ENCODE assay signal across 8 cellular contexts in the genomic region with DNA sequence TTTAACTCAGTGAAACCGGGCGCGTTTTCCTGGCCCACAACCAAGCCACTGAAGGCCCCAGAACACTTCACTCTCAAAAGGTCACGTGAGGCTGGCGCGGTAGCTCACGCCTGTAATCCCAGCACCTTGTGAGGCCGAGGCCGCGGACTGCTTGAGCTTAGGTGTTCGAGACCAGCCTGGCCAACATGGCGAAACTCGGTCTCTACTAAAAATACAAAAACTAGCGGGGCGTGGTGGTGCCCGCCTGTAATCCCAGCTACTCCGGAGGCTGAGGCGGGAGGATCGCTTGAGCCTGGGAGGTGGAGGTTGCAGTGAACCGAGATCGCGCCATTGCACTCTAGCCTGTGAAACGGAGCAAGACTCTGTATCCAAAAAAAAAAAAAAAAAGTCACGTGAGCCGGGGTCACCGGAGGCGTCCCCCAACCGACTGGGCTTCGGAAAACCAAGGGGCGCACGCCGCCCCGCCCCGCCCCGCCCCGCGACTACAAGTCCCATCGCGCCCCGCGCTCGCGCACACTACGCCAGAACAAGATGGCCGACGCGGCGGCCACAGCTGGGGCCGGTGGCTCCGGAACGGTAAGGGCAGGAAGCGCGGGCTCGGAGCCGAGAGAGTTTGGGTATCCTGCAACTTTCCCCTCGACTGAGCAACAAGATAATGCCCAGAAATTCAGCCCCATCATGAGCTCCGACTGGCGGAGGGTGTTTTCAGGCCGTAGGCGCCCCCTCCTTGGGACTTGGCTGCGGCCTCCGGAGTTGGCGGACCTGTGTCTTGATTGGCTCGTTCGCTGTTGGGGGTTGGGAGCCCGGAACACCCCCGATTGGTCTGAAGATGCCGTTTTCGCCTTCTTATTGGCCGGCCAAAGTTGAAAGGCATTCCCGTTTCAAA. TPM values are rescaled to one million over a fixed set of nuclear protein-coding genes. Genes with fewer than 3 reads are reported as not detected.
DNase-seq lines count a peak whose midpoint lies in the region; ATAC-seq, FAIRE-seq and TF ChIP-seq lines count a peak whose summit lies in the region.

A gene with protein sequence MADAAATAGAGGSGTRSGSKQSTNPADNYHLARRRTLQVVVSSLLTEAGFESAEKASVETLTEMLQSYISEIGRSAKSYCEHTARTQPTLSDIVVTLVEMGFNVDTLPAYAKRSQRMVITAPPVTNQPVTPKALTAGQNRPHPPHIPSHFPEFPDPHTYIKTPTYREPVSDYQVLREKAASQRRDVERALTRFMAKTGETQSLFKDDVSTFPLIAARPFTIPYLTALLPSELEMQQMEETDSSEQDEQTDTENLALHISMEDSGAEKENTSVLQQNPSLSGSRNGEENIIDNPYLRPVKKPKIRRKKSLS (plus strand): TSS at position 514 of the 886 bp plus-strand sequence. CDS start 18 bp downstream, at position 532.

- H3K4me2 ChIP-seq in H1 (ENCODE audit: insufficient read depth in 1 of 2, low read depth in 2 of 2, low read length in 2 of 2), result peak within 1 kb of the TSS; percentile 66 to 72
- peak within 1 kb of the TSS; percentile 63 for H3K4me2 ChIP-seq in mesenchymal stem cell (ENCODE audit: low read length, poor library complexity, severe bottlenecking)

- H4K5ac ChIP-seq in H1 (ENCODE audit: insufficient read length, low read depth, low read length), result peak within 1 kb of the TSS; percentile 96

- CTCF ChIA-PET in H1 (lab: Charles Lee; ENCODE audit: partially characterized antibody), result interaction anchor here (0.8 to 11.7 kb wide), 10 partner anchors 12 to 281 kb away, joined by 3 to 108 read pairs (median 4); a partner anchor contains a TSS

- H3K27me3 ChIP-seq in H1 (replicated peaks in 1 of 4; ENCODE audit: control insufficient read depth in 3 of 4, extremely low read depth in 1 of 4, insufficient read depth in 3 of 4, low read length in 3 of 4), result peaks cover 38 to 47% (median 44%) of the 10 kb centered on the region in 4 experiments
- no peaks in the 10 kb centered on the region for H3K27me3 ChIP-seq in mesenchymal stem cell (ENCODE audit: control insufficient read depth in 1 of 2, insufficient read depth in 1 of 2, low read length in 2 of 2)

- H3K18ac ChIP-seq in H1 (ENCODE audit: extremely low read depth, low read length) (peak within 1 kb of the TSS; percentile 100), mesenchymal stem cell (ENCODE audit: low read depth in 1 of 2, low read length in 2 of 2) (peak within 1 kb of the TSS; percentile 64 to 93)

- H3K4me3 ChIP-seq in H1 (ENCODE audit: extremely low read depth in 1 of 4, insufficient read depth in 2 of 4, low read depth in 3 of 4, low read length in 4 of 4) (peak within 1 kb of the TSS; percentile 85 to 99 (median 90)), mesenchymal stem cell (ENCODE audit: insufficient read depth in 1 of 2, low read depth in 1 of 2, low read length in 2 of 2) (peak within 1 kb of the TSS; percentile 74 to 89)

- 0 out of 4 replicates have a peak, but pooled peaks of 1 of the 2 experiments have one; percentile 4 for TF ChIP-seq RAD21 in H1 (IDR thresholded peaks at IDR 0.05 in 1 of 2, conservative IDR thresholded peaks at IDR 0.05 in 1 of 2; ENCODE audit: low read depth in 2 of 2, low read length in 2 of 2)

- peak within 1 kb of the TSS; percentile 95 for H3K56ac ChIP-seq in H1 (replicated peaks; ENCODE audit: insufficient read length, low read depth, low read length)

- H3K4ac ChIP-seq in H1 (replicated peaks; ENCODE audit: insufficient read length, low read depth, low read length), result peak within 1 kb of the TSS; percentile 73
- H3K4ac ChIP-seq in mesenchymal stem cell (ENCODE audit: low read depth in 1 of 2, low read length in 2 of 2), result peak within 1 kb of the TSS; percentile 79 to 89

- peak within 1 kb of the TSS; percentile 99 for H4K8ac ChIP-seq in H1 (ENCODE audit: extremely low read depth, insufficient read depth, low read length)
- H4K8ac ChIP-seq in mesenchymal stem cell (ENCODE audit: low read length), result peak within 1 kb of the TSS; percentile 89

- ATAC-seq in GM21367 (IDR thresholded peaks at IDR 0.05; ENCODE audit: unreplicated experiment), result peak; percentile 56

- peaks cover 10% of the 10 kb centered on the region for H3K23me2 ChIP-seq in H1 (ENCODE audit: low read depth, low read length)

- no peak within 1 kb of the TSS for H3K23ac ChIP-seq in H1 (ENCODE audit: insufficient read length)
- H3K23ac ChIP-seq in mesenchymal stem cell (ENCODE audit: low read length in 2 of 2), result peak within 1 kb of the TSS in 1 of 2 experiments; percentile 83

- no peak for TF ChIP-seq EP300 in H1 (IDR thresholded peaks at IDR 0.05; ENCODE audit: borderline replicate concordance in 1 of 2, low read depth in 2 of 2, low read length in 2 of 2)

- no peaks in the 10 kb centered on the region for H3K9me3 ChIP-seq in H1 (ENCODE audit: insufficient read depth in 2 of 2, low read depth in 1 of 2, low read length in 1 of 2)
- no peaks in the 10 kb centered on the region for H3K9me3 ChIP-seq in mesenchymal stem cell (ENCODE audit: control insufficient read depth, low read length)

- no peak for FAIRE-seq in HTR-8/SVneo (lab: Jason Lieb, UNC)
- peak; percentile 79 for FAIRE-seq in H1 (lab: Jason Lieb, UNC)

- 0 out of 2 replicates have a peak within 1 kb of the TSS, but pooled peaks have one; percentile 18 for H2BK20ac ChIP-seq in H1 (ENCODE audit: low read length)

- peak in 1 of 2 experiments; percentile 100; a peak in 2 of 3 replicates for TF ChIP-seq POLR2A in H1 (IDR thresholded peaks at IDR 0.05; ENCODE audit: control extremely low read depth in 1 of 2, low read depth in 2 of 2, low read length in 2 of 2)

- H2BK15ac ChIP-seq in H1 (ENCODE audit: low read length), result peak within 1 kb of the TSS; percentile 40; the same call in 1 of the 2 replicates
- peak within 1 kb of the TSS; percentile 82 for H2BK15ac ChIP-seq in mesenchymal stem cell (ENCODE audit: low read depth, poor library complexity, severe bottlenecking)

- WGBS in H1 (ENCODE audit: extremely low coverage in 1 of 2, insufficient coverage in 1 of 2, insufficient read length in 1 of 2, insufficient replicate concordance in 2 of 2, low coverage in 1 of 2, low lambda C conversion rate in 2 of 2, missing lambda C conversion rate in 1 of 2), 2 experiments, result 16% methylated on average over 49 of the region's 71 CpGs; no CpG with 5 or more reads in 1 of the 2 experiments
- 19% methylated on average over 71 of the region's 71 CpGs for WGBS in mesenchymal stem cell

- peak within 1 kb of the TSS; percentile 97 for H2BK12ac ChIP-seq in H1 (ENCODE audit: low read depth, low read length)
- peak within 1 kb of the TSS; percentile 95 to 97 for H2BK12ac ChIP-seq in mesenchymal stem cell (ENCODE audit: low read length in 2 of 2)

- H2AFZ ChIP-seq in H1 (ENCODE audit: low read length), result peak within 1 kb of the TSS; percentile 98
- H2AFZ ChIP-seq in mesenchymal stem cell (ENCODE audit: low read depth, low read length), result peak within 1 kb of the TSS; percentile 86

- H3K79me1 ChIP-seq in H1 (ENCODE audit: low read depth, low read length) (no peaks in the 10 kb centered on the region), mesenchymal stem cell (replicated peaks; ENCODE audit: low read length, poor library complexity, severe bottlenecking) (peaks cover 12% of the 10 kb centered on the region)

- DNase-seq in COLO829 (ENCODE audit: low spot score), result peak; percentile 92
- DNase-seq in HTR-8/SVneo (ENCODE audit: insufficient read length, low spot score), result peak; percentile 96
- peak; percentile 91 for DNase-seq in NOMO-1 treated with DMSO at 0.1 percent for 48 hours (lab: John Stamatoyannopoulos, UW; ENCODE audit: unreplicated experiment)
- peak; percentile 74 to 83 for DNase-seq in activated CD8-positive, alpha-beta memory T cell treated with anti-CD3 and anti-CD28 coated beads for 4 hours (ENCODE audit: low read depth in 2 of 2)
- peak; percentile 79 to 91 for DNase-seq in H1 (ENCODE audit: low read depth in 1 of 2, low spot score in 2 of 2)
- peak; percentile 96 for DNase-seq in mesenchymal stem cell
- peak; percentile 80 for DNase-seq in stimulated activated CD8-positive, alpha-beta memory T cell treated with anti-CD3 and anti-CD28 coated beads, Interleukin-12 subunit alpha, Interleukin-12 subunit beta, amount 100 ng/mL, for 4 hours (ENCODE audit: low read depth)

- POLR2A ChIA-PET in H1 (lab: Charles Lee; ENCODE audit: partially characterized antibody), result interaction anchor here (0.6 to 15.0 kb wide), 53 partner anchors 9 to 580 kb away, joined by 3 to 157 read pairs (median 3); a partner anchor contains a TSS

- no peak within 1 kb of the TSS for H2BK120ac ChIP-seq in H1 (replicated peaks; ENCODE audit: low read depth, low read length)
- H2BK120ac ChIP-seq in mesenchymal stem cell (ENCODE audit: low read depth, low read length), result no peak within 1 kb of the TSS

- no peak within 1 kb of the TSS for H3K14ac ChIP-seq in H1 (ENCODE audit: insufficient read length)
- peak within 1 kb of the TSS in 1 of 2 experiments; percentile 55 for H3K14ac ChIP-seq in mesenchymal stem cell (ENCODE audit: low read length in 2 of 2)

- peak within 1 kb of the TSS; percentile 98 for H4K91ac ChIP-seq in H1 (replicated peaks; ENCODE audit: insufficient read length, low read length)
- peak within 1 kb of the TSS; percentile 91 for H4K91ac ChIP-seq in mesenchymal stem cell (ENCODE audit: low read length)

- H4K20me1 ChIP-seq in H1 (replicated peaks in 1 of 2; ENCODE audit: control insufficient read depth in 1 of 2, insufficient read depth in 2 of 2, low read length in 2 of 2), result peaks cover 2 to 9% of the 10 kb centered on the region in 2 experiments

- H3K27ac ChIP-seq in H1 (ENCODE audit: low read depth, low read length), result peak within 1 kb of the TSS; percentile 95
- H3K27ac ChIP-seq in mesenchymal stem cell (ENCODE audit: low read length, poor library complexity, severe bottlenecking), result peak within 1 kb of the TSS; percentile 98

- TF ChIP-seq CTCF in H1 (IDR thresholded peaks at IDR 0.05; ENCODE audit: control extremely low read depth in 1 of 3, insufficient read depth in 1 of 3, low read depth in 1 of 3, low read length in 3 of 3), result no peak; a peak in 1 of 4 replicates

- H2BK5ac ChIP-seq in H1 (ENCODE audit: low read depth, low read length), result peak within 1 kb of the TSS; percentile 99
- H2BK5ac ChIP-seq in mesenchymal stem cell (ENCODE audit: low read depth, low read length, poor library complexity, severe bottlenecking), result peak within 1 kb of the TSS; percentile 63

- H3K4me1 ChIP-seq in H1 (replicated peaks in 1 of 4; ENCODE audit: control insufficient read depth in 3 of 4, insufficient read depth in 4 of 4, low read length in 3 of 4) (peaks cover 13 to 16% (median 14%) of the 10 kb centered on the region in 4 experiments), mesenchymal stem cell (ENCODE audit: control insufficient read depth, insufficient read depth, low read depth, low read length) (peaks cover 22% of the 10 kb centered on the region)

- H2AK5ac ChIP-seq in H1 (ENCODE audit: low read depth, low read length) (peak within 1 kb of the TSS; percentile 91; the same call in 1 of the 2 replicates), mesenchymal stem cell (ENCODE audit: low read length, severe bottlenecking) (peak within 1 kb of the TSS; percentile 57)

- peaks cover 4 to 13% (median 9%) of the 10 kb centered on the region in 4 experiments; a peak in 7 of 8 replicates for H3K36me3 ChIP-seq in H1 (ENCODE audit: control insufficient read depth in 2 of 4, insufficient read depth in 4 of 4, low read length in 3 of 4)
- H3K36me3 ChIP-seq in mesenchymal stem cell (ENCODE audit: control insufficient read depth in 1 of 2, insufficient read depth in 2 of 2, low read depth in 1 of 2, low read length in 2 of 2), result peaks cover 13 to 30% of the 10 kb centered on the region in 2 experiments

- peaks cover 0 to 6% of the 10 kb centered on the region in 2 experiments; a peak in 1 of 4 replicates for H3K79me2 ChIP-seq in H1 (ENCODE audit: control insufficient read depth in 1 of 2, insufficient read depth in 2 of 2, low read length in 2 of 2)

- peak within 1 kb of the TSS; percentile 75 to 99 (median 96) for H3K9ac ChIP-seq in H1 (replicated peaks in 1 of 4; ENCODE audit: extremely low read depth in 1 of 4, low read depth in 3 of 4, low read length in 3 of 4)
- peak within 1 kb of the TSS; percentile 98 for H3K9ac ChIP-seq in mesenchymal stem cell (ENCODE audit: low read length)

RNA-seq across cellular contexts. Expression of the gene that starts here (rescaled TPM):
- total RNA-seq in H1 (2021; fragmentation: NEBNext Ultra II Directional; extraction: Animal tissue kit (Norgen Biotek cat#: 25700)), result 32.7 and 34.0 TPM in 2 replicates
- 32.2 and 36.6 TPM in 2 replicates for polyA plus RNA-seq in H1 (2011; rRNA removed)
- polyA plus RNA-seq in H1 (2011; cell fraction: cytosol; rRNA removed), result 34.4 TPM
- 28.5 TPM for polyA plus RNA-seq in H1 (2011; cell fraction: nucleus; rRNA removed)
- 19.8 to 23.7 TPM (median 21.9 TPM) in 4 replicates for polyA plus RNA-seq in H1 (2012, experiment 1 of 2)
- polyA plus RNA-seq in H1 (2012, experiment 2 of 2), result 11.4 TPM
- polyA plus RNA-seq in H1 (2013, experiment 1 of 2), result 19.7 TPM
- polyA plus RNA-seq in H1 (2013, experiment 2 of 2), result 21.2 TPM
- 53.9 and 78.5 TPM in 2 replicates for polyA minus RNA-seq in H1 (2011; rRNA and poly(A)+ RNA removed)
- polyA minus RNA-seq in H1 (2011; cell fraction: cytosol; rRNA and poly(A)+ RNA removed), result 23.5 TPM
- 35.5 TPM for polyA minus RNA-seq in H1 (2011; cell fraction: nucleus; rRNA and poly(A)+ RNA removed)
- polyA plus RNA-seq in mesenchymal stem cell (2013, experiment 1 of 2), result 17.9 TPM
- 18.2 TPM for polyA plus RNA-seq in mesenchymal stem cell (2013, experiment 2 of 2)

Comparison
In these comparisons a context has a peak if more than half of its experiments do, and no peak if none do; other contexts are left out.
1. Peak in every context shown above with its lines: DNase-seq, ATAC-seq, H3K4me3 ChIP-seq and H3K27ac ChIP-seq.